In the genomic region with DNA sequence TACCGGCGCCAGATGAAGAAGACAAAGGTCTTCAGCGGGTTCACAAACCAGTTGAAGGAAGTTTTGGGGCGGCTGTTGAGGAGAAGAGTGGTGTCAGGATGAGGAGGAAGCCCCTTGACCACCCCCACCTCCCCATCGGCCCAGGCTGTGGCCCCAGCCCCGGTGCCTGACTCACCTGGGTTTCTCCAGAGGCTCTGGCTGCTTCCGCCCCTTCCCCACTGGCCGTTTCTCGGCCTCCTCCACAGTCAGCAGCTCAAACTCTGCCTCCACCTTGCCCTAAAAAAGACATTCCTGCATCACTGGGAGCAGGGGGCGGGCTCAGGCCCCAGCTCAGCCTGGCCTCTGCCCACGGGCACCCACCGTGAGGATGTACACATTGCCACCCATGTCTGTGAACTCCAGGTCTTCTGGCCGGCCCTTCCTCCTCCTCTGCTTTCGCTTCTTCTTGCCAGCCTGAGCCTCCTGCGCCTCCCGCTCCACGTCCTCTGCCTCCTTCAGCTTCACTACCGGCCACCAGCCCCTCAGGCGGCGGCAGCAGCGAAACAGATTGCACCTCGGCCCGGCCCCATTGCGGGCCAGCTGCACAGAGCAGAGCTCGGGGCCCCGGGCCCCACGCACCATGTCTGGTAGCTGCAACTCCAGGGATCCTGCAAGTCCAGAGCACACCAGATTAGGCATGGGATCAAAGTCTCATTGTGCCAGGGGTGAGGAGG, we compare ENCODE assay signal across 22 cellular contexts. TPM values are rescaled to one million over a fixed set of nuclear protein-coding genes. Genes with fewer than 3 reads are reported as not detected.
"Had no signal": no experiment of that assay in that cellular context is flagged by ENCODE, and none has a peak within 500 bp of the region (broad histone marks: within the 10 kb centered on the region; RNA-seq: fewer than 3 reads in every experiment).

No MANE protein-coding gene starts in this region.

- H3K4me3 ChIP-seq: dorsolateral prefrontal cortex, lower lobe of right lung, suprapubic skin, transverse colon had no signal

- H3K9me3 Mint-ChIP-seq: activated naive CD8-positive, alpha-beta T cell treated with anti-CD3 and anti-CD28 coated beads, Interleukin-2, amount 10 ng/mL, durations not matched to agents 7 days and 5 days; brain; endodermal cell; mesothelial cell of epicardium; natural killer cell treated with Interleukin-12 subunit alpha and Interleukin-12 subunit beta and Interleukin-15 and Interleukin-18, amount 100 ng/mL, for 72 hours; stimulated activated naive CD8-positive, alpha-beta T cell treated with anti-CD3 and anti-CD28 coated beads, Interleukin-15, amount 100 ng/mL, for 72 hours; T-helper 1 cell treated with Interleukin-12 subunit alpha and Interleukin-12 subunit beta and Interleukin-4 antibody, amounts not matched to agents 30 μg/mL and 1 μg/mL, for 36 hours had no signal

- H3K4me3 Mint-ChIP-seq: activated naive CD8-positive, alpha-beta T cell treated with anti-CD3 and anti-CD28 coated beads, Interleukin-2, amount 10 ng/mL, durations not matched to agents 7 days and 5 days; brain; endodermal cell; mesothelial cell of epicardium; natural killer cell treated with Interleukin-12 subunit alpha and Interleukin-12 subunit beta and Interleukin-15 and Interleukin-18, amount 100 ng/mL, for 72 hours; stimulated activated naive CD8-positive, alpha-beta T cell treated with anti-CD3 and anti-CD28 coated beads, Interleukin-15, amount 100 ng/mL, for 72 hours; T-helper 1 cell treated with Interleukin-12 subunit alpha and Interleukin-12 subunit beta and Interleukin-4 antibody, amounts not matched to agents 30 μg/mL and 1 μg/mL, for 36 hours had no signal

- FAIRE-seq: colon had no signal

- H3K27me3 Mint-ChIP-seq: activated naive CD8-positive, alpha-beta T cell treated with anti-CD3 and anti-CD28 coated beads, Interleukin-2, amount 10 ng/mL, durations not matched to agents 7 days and 5 days; natural killer cell treated with Interleukin-12 subunit alpha and Interleukin-12 subunit beta and Interleukin-15 and Interleukin-18, amount 100 ng/mL, for 72 hours; stimulated activated naive CD8-positive, alpha-beta T cell treated with anti-CD3 and anti-CD28 coated beads, Interleukin-15, amount 100 ng/mL, for 72 hours had no signal

- H3K27me3 ChIP-seq: dorsolateral prefrontal cortex, suprapubic skin, transverse colon had no signal

- H3K27ac ChIP-seq: dorsolateral prefrontal cortex, lower lobe of right lung, suprapubic skin, transverse colon had no signal

- H3K4me1 ChIP-seq: lower lobe of right lung, suprapubic skin had no signal

- H3K36me3 Mint-ChIP-seq: natural killer cell treated with Interleukin-12 subunit alpha and Interleukin-12 subunit beta and Interleukin-15 and Interleukin-18, amount 100 ng/mL, for 72 hours had no signal

- H3K9me3 ChIP-seq: lower lobe of right lung, suprapubic skin, transverse colon had no signal

- H3K36me3 ChIP-seq: transverse colon had no signal

- ATAC-seq: lower lobe of right lung; natural killer cell treated with Interleukin-12 subunit alpha and Interleukin-12 subunit beta and Interleukin-15 and Interleukin-18, amount 100 ng/mL, for 72 hours; stimulated activated naive CD8-positive, alpha-beta T cell treated with anti-CD3 and anti-CD28 coated beads, Interleukin-15, amount 100 ng/mL, for 72 hours had no signal

- H3K4me1 Mint-ChIP-seq: activated naive CD8-positive, alpha-beta T cell treated with anti-CD3 and anti-CD28 coated beads, Interleukin-2, amount 10 ng/mL, durations not matched to agents 7 days and 5 days; brain; endodermal cell; mesothelial cell of epicardium; stimulated activated naive CD8-positive, alpha-beta T cell treated with anti-CD3 and anti-CD28 coated beads, Interleukin-15, amount 100 ng/mL, for 72 hours had no signal

- H3K27ac Mint-ChIP-seq: activated naive CD8-positive, alpha-beta T cell treated with anti-CD3 and anti-CD28 coated beads, Interleukin-2, amount 10 ng/mL, durations not matched to agents 7 days and 5 days; endodermal cell; natural killer cell treated with Interleukin-12 subunit alpha and Interleukin-12 subunit beta and Interleukin-15 and Interleukin-18, amount 100 ng/mL, for 72 hours; stimulated activated naive CD8-positive, alpha-beta T cell treated with anti-CD3 and anti-CD28 coated beads, Interleukin-15, amount 100 ng/mL, for 72 hours; T-helper 1 cell treated with Interleukin-12 subunit alpha and Interleukin-12 subunit beta and Interleukin-4 antibody, amounts not matched to agents 30 μg/mL and 1 μg/mL, for 36 hours had no signal

- DNase-seq: activated CD4-positive, alpha-beta T cell treated with anti-CD3 and anti-CD28 coated beads, Interleukin-2, amount 50 U/mL, for 48 hours; activated naive CD4-positive, alpha-beta T cell; activated naive CD8-positive, alpha-beta T cell treated with anti-CD3 and anti-CD28 coated beads, Interleukin-2, amount 10 ng/mL, durations not matched to agents 7 days and 5 days; caudate nucleus; dorsolateral prefrontal cortex; endodermal cell; foreskin melanocyte; glutamatergic neuron; hippocampal formation; lower lobe of right lung; occipital lobe; stimulated activated naive CD8-positive, alpha-beta T cell treated with anti-CD3 and anti-CD28 coated beads, Interleukin-15, amount 100 ng/mL, for 72 hours had no signal

RNA-seq across cellular contexts. Expression of a gene that starts 29.7 kb away (rescaled TPM):
- total RNA-seq: activated naive CD8-positive, alpha-beta T cell treated with anti-CD3 and anti-CD28 coated beads, Interleukin-2, amount 10 ng/mL, durations not matched to agents 7 days and 5 days; dorsolateral prefrontal cortex; endodermal cell; epithelial cell of proximal tubule; fibroblast of lung; lower lobe of right lung; mesothelial cell of epicardium; natural killer cell treated with Interleukin-12 subunit alpha and Interleukin-12 subunit beta and Interleukin-15 and Interleukin-18, amount 100 ng/mL, for 72 hours; occipital lobe; skeletal muscle tissue; suprapubic skin; transverse colon had no signal
- polyA plus RNA-seq: fibroblast of lung had no signal
